1 cellular context compared by ENCODE assay signal in the genomic region with DNA sequence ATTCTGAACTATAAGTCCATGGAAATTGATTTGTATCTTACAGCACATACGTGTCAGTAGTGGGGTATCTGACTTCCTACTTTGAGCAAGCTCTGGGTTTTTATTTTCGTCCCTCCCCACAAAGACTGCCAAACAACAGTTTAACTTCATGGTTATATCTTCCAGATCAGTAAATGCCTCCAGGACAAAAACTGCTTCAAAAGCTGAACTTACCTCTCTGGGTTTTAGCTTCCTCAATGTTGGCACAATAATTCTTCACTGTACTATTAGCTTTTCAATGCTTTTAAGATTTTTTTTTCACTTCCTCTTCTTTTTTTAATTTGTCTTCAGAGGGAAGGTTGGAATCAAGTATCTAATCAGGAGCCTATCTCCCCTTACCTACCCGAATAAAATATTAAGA.
TF ChIP-seq lines count a peak whose summit lies in the region.

No MANE protein-coding gene starts in this region.

TF ChIP-seq in WTC11, 78 proteins besides CTCF, POLR2A, EP300 and RAD21 (continued from another document):
- TF ChIP-seq, protein P1, sequence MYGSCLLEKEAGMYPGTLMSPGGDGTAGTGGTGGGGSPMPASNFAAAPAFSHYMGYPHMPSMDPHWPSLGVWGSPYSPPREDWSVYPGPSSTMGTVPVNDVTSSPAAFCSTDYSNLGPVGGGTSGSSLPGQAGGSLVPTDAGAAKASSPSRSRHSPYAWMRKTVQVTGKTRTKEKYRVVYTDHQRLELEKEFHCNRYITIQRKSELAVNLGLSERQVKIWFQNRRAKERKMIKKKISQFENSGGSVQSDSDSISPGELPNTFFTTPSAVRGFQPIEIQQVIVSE (CRISPR knock-in tag; IDR thresholded peaks at IDR 0.05; ENCODE audit: borderline replicate concordance) = no peak
TF ChIP-seq in WTC11: peak in this region for 0.
